ENCODE assay signal across 15 cellular contexts in genomic region chr20:1130849-1131248, GRCh38. TPM values are rescaled to one million over a fixed set of nuclear protein-coding genes. Genes with fewer than 3 reads are reported as not detected.
DNase-seq lines count a peak whose midpoint lies in the region; ATAC-seq and TF ChIP-seq lines count a peak whose summit lies in the region.
"Had no signal": no experiment of that assay in that cellular context is flagged by ENCODE, and none has a peak within 500 bp of the region (broad histone marks: within the 10 kb centered on the region; RNA-seq: fewer than 3 reads in every experiment).

No MANE protein-coding gene starts in this region.

- in situ Hi-C loops in GM13977 (cut with MboI; ENCODE audit: low pct_unique_long_range_greater_than_20kb, low sequenced_read_pairs, unreplicated experiment), result no loop called here

- peaks cover under 1 to 85% of the 10 kb centered on the region in 2 donors for H3K36me3 ChIP-seq in left lung
- peaks cover 8 to 19% of the 10 kb centered on the region in 2 donors for H3K36me3 ChIP-seq in aorta (ENCODE audit: control insufficient read depth in 1 of 2, insufficient read depth in 2 of 2, low read length in 1 of 2)
- H3K36me3 ChIP-seq in MM.1S (replicated peaks; ENCODE audit: insufficient read depth, low read length), result peaks cover 21% of the 10 kb centered on the region

- H3F3A ChIP-seq in MM.1S (ENCODE audit: insufficient read depth, low read length), result no peaks in the 10 kb centered on the region

- H2AFZ ChIP-seq in MM.1S (ENCODE audit: low read length), result no peak overlapping the region

- DNase-seq in activated naive CD8-positive, alpha-beta T cell treated with anti-CD3 and anti-CD28 coated beads, Interleukin-2, amount 50 U/mL, for 24 hours, result no peak
- no peak for DNase-seq in activated naive CD8-positive, alpha-beta T cell treated with anti-CD3 and anti-CD28 coated beads for 36 hours
- DNase-seq in UCSD-AML1 (lab: John Stamatoyannopoulos, UW; ENCODE audit: unreplicated experiment), result peak; percentile 58
- peak; percentile 73 to 93 for DNase-seq in left lung
- peak; percentile 64 to 78 for DNase-seq in aorta
- DNase-seq in GM13977 (ENCODE audit: low spot score), result no peak
- no peak for DNase-seq in MM.1S
- DNase-seq in DMS53 (lab: John Stamatoyannopoulos, UW), result no peak
- DNase-seq: activated CD4-positive, alpha-beta T cell treated with anti-CD3 and anti-CD28 coated beads, Interleukin-2, amount 50 U/mL, for 1 hour; immature natural killer cell; NK-92 treated with Interleukin-12 subunit alpha and Interleukin-12 subunit beta, amount 100 ng/mL, for 24 hours; stimulated activated CD4-positive, alpha-beta T cell treated with anti-CD3 and anti-CD28 coated beads, Interleukin-12 subunit alpha, Interleukin-12 subunit beta, amount 100 ng/mL, for 4 hours had no signal

- H3K27me3 ChIP-seq in left lung (no peaks in the 10 kb centered on the region), aorta (ENCODE audit: control insufficient read depth in 1 of 2, insufficient read depth in 2 of 2, low read length in 1 of 2) (no peaks in the 10 kb centered on the region), MM.1S (replicated peaks; ENCODE audit: insufficient read depth, low read length) (no peaks in the 10 kb centered on the region)
- H3K27me3 ChIP-seq: ascending aorta had no signal

- H3K4me1 ChIP-seq in left lung (peaks cover 8 to 19% of the 10 kb centered on the region in 2 donors), aorta (ENCODE audit: control insufficient read depth in 1 of 2, insufficient read depth in 2 of 2, low read length in 2 of 2) (peaks cover 0 to 1% of the 10 kb centered on the region in 2 donors), MM.1S (ENCODE audit: low read length) (no peaks in the 10 kb centered on the region)
- H3K4me1 ChIP-seq: A549, ascending aorta had no signal

- no peak overlapping the region for H3K4me2 ChIP-seq in MM.1S (ENCODE audit: low read depth, low read length)
- H3K4me2 ChIP-seq: A549 had no signal

- peaks cover 75% of the 10 kb centered on the region for H3K36me3 Mint-ChIP-seq in activated naive CD8-positive, alpha-beta T cell treated with anti-CD3 and anti-CD28 coated beads, Interleukin-2, amount 50 U/mL, for 24 hours (ENCODE audit: low read depth)
- H3K36me3 Mint-ChIP-seq in activated naive CD8-positive, alpha-beta T cell treated with anti-CD3 and anti-CD28 coated beads for 36 hours, result peaks cover 64% of the 10 kb centered on the region

- H4K20me1 ChIP-seq in MM.1S (ENCODE audit: insufficient read depth, low read length), result no peaks in the 10 kb centered on the region; the same call in 1 of the 2 replicates

- H3K27me3 Mint-ChIP-seq in activated naive CD8-positive, alpha-beta T cell treated with anti-CD3 and anti-CD28 coated beads, Interleukin-2, amount 50 U/mL, for 24 hours, result no peaks in the 10 kb centered on the region
- no peaks in the 10 kb centered on the region for H3K27me3 Mint-ChIP-seq in activated naive CD8-positive, alpha-beta T cell treated with anti-CD3 and anti-CD28 coated beads for 36 hours

- WGBS in aorta, 2 donors, result 87 to 90% methylated on average over 5 of the region's 5 CpGs

- H3K4me3 Mint-ChIP-seq in activated naive CD8-positive, alpha-beta T cell treated with anti-CD3 and anti-CD28 coated beads, Interleukin-2, amount 50 U/mL, for 24 hours, result no peak overlapping the region
- H3K4me3 Mint-ChIP-seq in activated naive CD8-positive, alpha-beta T cell treated with anti-CD3 and anti-CD28 coated beads for 36 hours, result no peak overlapping the region
- H3K4me3 Mint-ChIP-seq: activated T-helper 1 cell treated with anti-CD3 and anti-CD28 coated beads, Interleukin-12 subunit alpha, Interleukin-12 subunit beta, Interleukin-2, Interleukin-4 antibody, amounts not matched to agents 30 ng/mL and 10 ng/mL and 1 ng/mL, durations not matched to agents 14 hours and 24 hours and 36 hours; immature natural killer cell had no signal

- no peak for TF ChIP-seq CTCF in left lung (IDR thresholded peaks at IDR 0.05)
- TF ChIP-seq CTCF in GM13977 (IDR thresholded peaks at IDR 0.05; ENCODE audit: extremely low read depth, insufficient read depth, missing control alignments), result no peak
- no peak for TF ChIP-seq CTCF in MM.1S (IDR thresholded peaks at IDR 0.05; ENCODE audit: low read length)

- H3K27ac ChIP-seq in left lung, result peak overlapping the region in 1 of 2 donors; percentile 39
- no peak overlapping the region for H3K27ac ChIP-seq in aorta (ENCODE audit: low read depth in 1 of 2, low read length in 2 of 2)
- H3K27ac ChIP-seq in MM.1S (ENCODE audit: low read length), result no peak overlapping the region
- H3K27ac ChIP-seq: A549, ascending aorta had no signal

- H3K79me2 ChIP-seq in MM.1S (ENCODE audit: low read length), result peaks cover 52% of the 10 kb centered on the region

- peak overlapping the region; percentile 9 for H3K27ac Mint-ChIP-seq in activated naive CD8-positive, alpha-beta T cell treated with anti-CD3 and anti-CD28 coated beads, Interleukin-2, amount 50 U/mL, for 24 hours
- no peak overlapping the region for H3K27ac Mint-ChIP-seq in activated naive CD8-positive, alpha-beta T cell treated with anti-CD3 and anti-CD28 coated beads for 36 hours

- peaks cover 23% of the 10 kb centered on the region for H3K4me1 Mint-ChIP-seq in activated naive CD8-positive, alpha-beta T cell treated with anti-CD3 and anti-CD28 coated beads, Interleukin-2, amount 50 U/mL, for 24 hours
- H3K4me1 Mint-ChIP-seq in activated naive CD8-positive, alpha-beta T cell treated with anti-CD3 and anti-CD28 coated beads for 36 hours, result peaks cover 22% of the 10 kb centered on the region

- H3K9ac ChIP-seq in MM.1S (ENCODE audit: low read length), result no peak overlapping the region

- H3K9me3 Mint-ChIP-seq in activated naive CD8-positive, alpha-beta T cell treated with anti-CD3 and anti-CD28 coated beads, Interleukin-2, amount 50 U/mL, for 24 hours, result no peaks in the 10 kb centered on the region
- no peaks in the 10 kb centered on the region for H3K9me3 Mint-ChIP-seq in activated naive CD8-positive, alpha-beta T cell treated with anti-CD3 and anti-CD28 coated beads for 36 hours
- H3K9me3 Mint-ChIP-seq: immature natural killer cell had no signal

- H3K9me3 ChIP-seq in left lung (no peaks in the 10 kb centered on the region), aorta (ENCODE audit: control insufficient read depth, low read length) (no peaks in the 10 kb centered on the region), MM.1S (replicated peaks; ENCODE audit: insufficient read depth, low read length) (no peaks in the 10 kb centered on the region)
- H3K9me3 ChIP-seq: A549, ascending aorta had no signal

- no peak for ATAC-seq in activated naive CD8-positive, alpha-beta T cell treated with anti-CD3 and anti-CD28 coated beads, Interleukin-2, amount 50 U/mL, for 24 hours
- peak; percentile 82 for ATAC-seq in left lung
- no peak for ATAC-seq in aorta (ENCODE audit: low FRiP score)
- ATAC-seq: A549 had no signal

- H3K9me2 ChIP-seq in MM.1S (replicated peaks; ENCODE audit: insufficient read depth, low read length), result no peaks in the 10 kb centered on the region

- intact Hi-C loops in left lung (cut with DNase I) (no loop called here), aorta (cut with DNase I) (no loop called here)

- H3K4me3 ChIP-seq in left lung, result no peak overlapping the region
- H3K4me3 ChIP-seq in aorta (ENCODE audit: low read length in 2 of 2), result no peak overlapping the region
- H3K4me3 ChIP-seq in MM.1S (ENCODE audit: low read length), result no peak overlapping the region
- H3K4me3 ChIP-seq: A549, ascending aorta had no signal

RNA-seq across cellular contexts. Expression of gene PSMF1, which starts 12.4 kb away (rescaled TPM):
- 100 to 1,000 TPM; 180 to 192 TPM for total RNA-seq in activated naive CD8-positive, alpha-beta T cell treated with anti-CD3 and anti-CD28 coated beads for 36 hours
- total RNA-seq in left lung (100 to 1,000 TPM; 121 to 149 TPM), aorta (100 to 1,000 TPM in 1 of 2 donors, 10 to 100 TPM in 1; 96.9 to 105 TPM)
- 10 to 100 TPM; 39.3 to 70.6 TPM for polyA plus RNA-seq in aorta

RNA-seq across cellular contexts. Expression of gene TMEM74B, which starts 53.9 kb away (rescaled TPM):
- total RNA-seq in activated naive CD8-positive, alpha-beta T cell treated with anti-CD3 and anti-CD28 coated beads for 36 hours, result 1 to 10 TPM; 1.5 to 1.9 TPM
- total RNA-seq in left lung (1 to 10 TPM; 4.0 to 5.0 TPM), aorta (1 to 10 TPM in 1 of 2 donors, under 1 TPM in 1; 0.71 to 3.8 TPM)
- polyA plus RNA-seq in aorta, result 1 to 10 TPM in 1 of 2 donors, not detected in 1; 1.9 TPM
- total RNA-seq: ascending aorta had no signal
- polyA plus RNA-seq: immature natural killer cell had no signal

Comparison
In these comparisons a context has a peak if more than half of its experiments do, and no peak if none do; other contexts are left out.
1. DNase-seq: peak in UCSD-AML1 (single experiment), left lung (2 of 2) and aorta (2 of 2); none in activated naive CD8-positive, alpha-beta T cell treated with anti-CD3 and anti-CD28 coated beads, Interleukin-2, amount 50 U/mL, for 24 hours (single experiment), activated naive CD8-positive, alpha-beta T cell treated with anti-CD3 and anti-CD28 coated beads for 36 hours (single experiment), GM13977 (single experiment), MM.1S (single experiment) and DMS53 (single experiment).